Comparison of ENCODE assay signal across 24 cellular contexts in the genomic region with DNA sequence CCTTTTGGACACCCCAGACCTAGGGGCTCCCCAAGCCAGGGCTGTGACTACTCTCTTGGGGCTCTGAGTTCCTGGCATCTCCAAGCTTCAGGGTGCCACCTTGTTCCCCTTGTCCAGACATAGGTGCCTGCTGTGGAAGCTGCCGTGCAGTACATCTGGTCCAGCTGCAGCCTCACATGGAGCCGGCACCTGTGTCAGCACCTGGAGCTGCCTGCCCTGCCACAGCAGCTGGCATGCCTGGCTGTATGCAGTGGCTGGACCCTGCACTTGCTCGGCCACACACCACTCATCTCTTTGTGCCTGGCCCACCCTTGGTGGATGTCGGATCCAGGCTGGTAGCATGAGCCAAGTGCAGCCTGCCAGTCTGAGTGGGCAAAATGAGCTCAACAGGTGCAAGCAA.
"Had no signal": no experiment of that assay in that cellular context is flagged by ENCODE, and none has a peak within 500 bp of the region (broad histone marks: within the 10 kb centered on the region; RNA-seq: fewer than 3 reads in every experiment).

No MANE protein-coding gene starts in this region.

- H3K27ac ChIP-seq: brain microvascular endothelial cell, cardiac muscle cell, PC-9, VCaP had no signal

- H3K36me3 ChIP-seq: brain microvascular endothelial cell, cardiac muscle cell had no signal

- DNase-seq: activated CD4-positive, alpha-beta T cell treated with anti-CD3 and anti-CD28 coated beads, Interleukin-2, amount 10 ng/mL, durations not matched to agents 7 days and 5 days; activated CD4-positive, CD25-positive, alpha-beta regulatory T cell; activated CD8-positive, alpha-beta memory T cell treated with anti-CD3 and anti-CD28 coated beads, Interleukin-2, amount 50 U/mL, for 4 hours; activated CD8-positive, alpha-beta T cell treated with anti-CD3 and anti-CD28 coated beads for 36 hours; activated gamma-delta T cell treated with Interleukin-2 at 50 U/mL for 16 hours; activated naive CD4-positive, alpha-beta T cell treated with anti-CD3 and anti-CD28 coated beads, Interleukin-2, amount 10 ng/mL, durations not matched to agents 7 days and 5 days; activated naive CD8-positive, alpha-beta T cell treated with anti-CD3 and anti-CD28 coated beads for 36 hours; activated T-cell treated with anti-CD3 and anti-CD28 coated beads, Interleukin-2, amount 50 U/mL, for 72 hours; brain microvascular endothelial cell; Kasumi-1; NCI-H1105 treated with DMSO at 0.1 percent for 48 hours; NCI-H1694; NCI-H2029; NCI-H2107; NCI-H2171 treated with DMSO at 0.1 percent for 48 hours; NCI-H226; NCI-H524; PC-9; Right ventricle myocardium superior; T-helper 17 cell; T-helper 9 cell had no signal

- H3K27me3 ChIP-seq: brain microvascular endothelial cell, cardiac muscle cell had no signal

- H2AFZ ChIP-seq: PC-9 had no signal

- H3K4me3 ChIP-seq: cardiac muscle cell, K562, PC-9 had no signal

- H3K4me2 ChIP-seq: PC-9 had no signal

- ATAC-seq: activated CD8-positive, alpha-beta T cell treated with anti-CD3 and anti-CD28 coated beads for 36 hours; activated T-cell treated with anti-CD3 and anti-CD28 coated beads, Interleukin-2, amount 50 U/mL, for 72 hours; K562; T-helper 17 cell had no signal
